In genomic region chr6:39114707-39115599, GRCh38 we compare ENCODE assay signal across 1 cellular context.
TF ChIP-seq lines count a peak whose summit lies in the region.

A gene with protein sequence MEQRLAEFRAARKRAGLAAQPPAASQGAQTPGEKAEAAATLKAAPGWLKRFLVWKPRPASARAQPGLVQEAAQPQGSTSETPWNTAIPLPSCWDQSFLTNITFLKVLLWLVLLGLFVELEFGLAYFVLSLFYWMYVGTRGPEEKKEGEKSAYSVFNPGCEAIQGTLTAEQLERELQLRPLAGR (minus strand): TSS chr6:39115186. CDS start chr6:39115089, 97 bp downstream.

TF ChIP-seq in K562, 482 proteins besides CTCF, POLR2A, EP300 and RAD21 (continued from another document and continues in another):
- TF ChIP-seq TFE3 (CRISPR knock-in tag; IDR thresholded peaks at IDR 0.05) (no peak), RREB1 (CRISPR knock-in tag; IDR thresholded peaks at IDR 0.05) (peak; percentile 55), SMARCB1 (IDR thresholded peaks at IDR 0.05; ENCODE audit: insufficient read length, low read depth) (no peak), HDAC6 (IDR thresholded peaks at IDR 0.05; ENCODE audit: low read depth, low read length) (no peak), LCOR (CRISPR knock-in tag; IDR thresholded peaks at IDR 0.05) (peak; percentile 82), FUS (optimal IDR thresholded peaks at IDR 0.05; ENCODE audit: low read depth, low read length) (no peak), KLF16 (IDR thresholded peaks at IDR 0.05) (no peak), NELFE (IDR thresholded peaks at IDR 0.05; ENCODE audit: insufficient read depth, insufficient read length) (no peak), HSF4 (CRISPR knock-in tag; IDR thresholded peaks at IDR 0.05; ENCODE audit: borderline replicate concordance) (peak; percentile 50), GABPA (tag; conservative IDR thresholded peaks at IDR 0.05; ENCODE audit: low read depth) (peak; percentile 36; the same call in 1 of the 2 replicates), NRF1 (conservative IDR thresholded peaks at IDR 0.05 in 1 of 2, IDR thresholded peaks at IDR 0.05 in 1 of 2) (peak; percentile 100), ZNF282 (CRISPR knock-in tag; IDR thresholded peaks at IDR 0.05) (0 out of 2 replicates have a peak, but pooled peaks have one; percentile 72), TAF7 (tag; IDR thresholded peaks at IDR 0.05) (no peak; the same call in 1 of the 2 replicates), SUPT5H (IDR thresholded peaks at IDR 0.05) (peak; percentile 94), SP1 (CRISPR knock-in tag; IDR thresholded peaks at IDR 0.05) (peak; percentile 91), MCM7 (IDR thresholded peaks at IDR 0.05) (no peak), STAT5A (IDR thresholded peaks at IDR 0.05; ENCODE audit: borderline replicate concordance, low read length) (peak; percentile 19; the same call in 1 of the 2 replicates), HOMEZ (CRISPR knock-in tag; IDR thresholded peaks at IDR 0.05) (no peak), SMAD4 (CRISPR knock-in tag; conservative IDR thresholded peaks at IDR 0.05) (peak; percentile 90; the same call in 1 of the 2 replicates), RBBP5 (IDR thresholded peaks at IDR 0.05; ENCODE audit: borderline replicate concordance, insufficient read depth, low read length, poor library complexity, severe bottlenecking) (peak; percentile 75), ZNF232 (CRISPR knock-in tag; IDR thresholded peaks at IDR 0.05) (0 out of 2 replicates have a peak, but pooled peaks have one; percentile 55), NR2C2 (CRISPR knock-in tag; IDR thresholded peaks at IDR 0.05) (peak; percentile 23; the same call in 1 of the 2 replicates), NR2C2 (tag; IDR thresholded peaks at IDR 0.05) (peak; percentile 63), HNRNPLL (IDR thresholded peaks at IDR 0.05; ENCODE audit: low read depth, low read length, poor library complexity, severe bottlenecking) (no peak), NUFIP1 (IDR thresholded peaks at IDR 0.05; ENCODE audit: partially characterized antibody) (peak; percentile 41), ERF (CRISPR knock-in tag; IDR thresholded peaks at IDR 0.05) (0 out of 2 replicates have a peak, but pooled peaks have one; percentile 42), ZSCAN32 (CRISPR knock-in tag; IDR thresholded peaks at IDR 0.05) (0 out of 2 replicates have a peak, but pooled peaks have one; percentile 12), FOXP1 (CRISPR knock-in tag; IDR thresholded peaks at IDR 0.05) (peak; percentile 75), MIER1 (IDR thresholded peaks at IDR 0.05; ENCODE audit: low read depth) (peak; percentile 35; the same call in 1 of the 2 replicates), JUN (IDR thresholded peaks at IDR 0.05; ENCODE audit: borderline replicate concordance, low read depth, low read length) (peak; percentile 57; the same call in 1 of the 2 replicates), JUN (CRISPR knock-in tag; IDR thresholded peaks at IDR 0.05; ENCODE audit: borderline replicate concordance) (no peak), PHF21A (IDR thresholded peaks at IDR 0.05; ENCODE audit: borderline replicate concordance, low read depth) (peak; percentile 54; the same call in 1 of the 2 replicates), TFAM (CRISPR knock-in tag; conservative IDR thresholded peaks at IDR 0.05) (no peak), FOXK2 (conservative IDR thresholded peaks at IDR 0.05 in 1 of 2, IDR thresholded peaks at IDR 0.05 in 1 of 2; ENCODE audit: low read depth in 2 of 2) (peak; percentile 31 to 47; a peak in 2 of 4 replicates), BRD4 (IDR thresholded peaks at IDR 0.05) (peak; percentile 61; the same call in 1 of the 2 replicates), SMARCA4 (IDR thresholded peaks at IDR 0.05) (peak; percentile 11; the same call in 1 of the 2 replicates), ZNF41 (CRISPR knock-in tag; conservative IDR thresholded peaks at IDR 0.05) (no peak), SMAD3 (CRISPR knock-in tag; conservative IDR thresholded peaks at IDR 0.05) (0 out of 2 replicates have a peak, but pooled peaks have one; percentile 74), USF1 (CRISPR knock-in tag; IDR thresholded peaks at IDR 0.05) (peak; percentile 53; the same call in 1 of the 2 replicates), DIDO1 (tag; IDR thresholded peaks at IDR 0.05; ENCODE audit: low read depth) (peak; percentile 47; the same call in 1 of the 2 replicates), PHF20 (IDR thresholded peaks at IDR 0.05; ENCODE audit: partially characterized antibody) (peak; percentile 79), ATF4 (CRISPR knock-in tag; IDR thresholded peaks at IDR 0.05) (no peak), FOXJ2 (tag; IDR thresholded peaks at IDR 0.05) (peak; percentile 74; the same call in 1 of the 2 replicates)
- TF ChIP-seq, protein P1, sequence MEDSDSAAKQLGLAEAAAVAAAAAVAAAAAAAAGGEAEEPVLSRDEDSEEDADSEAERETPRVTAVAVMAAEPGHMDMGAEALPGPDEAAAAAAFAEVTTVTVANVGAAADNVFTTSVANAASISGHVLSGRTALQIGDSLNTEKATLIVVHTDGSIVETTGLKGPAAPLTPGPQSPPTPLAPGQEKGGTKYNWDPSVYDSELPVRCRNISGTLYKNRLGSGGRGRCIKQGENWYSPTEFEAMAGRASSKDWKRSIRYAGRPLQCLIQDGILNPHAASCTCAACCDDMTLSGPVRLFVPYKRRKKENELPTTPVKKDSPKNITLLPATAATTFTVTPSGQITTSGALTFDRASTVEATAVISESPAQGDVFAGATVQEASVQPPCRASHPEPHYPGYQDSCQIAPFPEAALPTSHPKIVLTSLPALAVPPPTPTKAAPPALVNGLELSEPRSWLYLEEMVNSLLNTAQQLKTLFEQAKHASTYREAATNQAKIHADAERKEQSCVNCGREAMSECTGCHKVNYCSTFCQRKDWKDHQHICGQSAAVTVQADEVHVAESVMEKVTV (CRISPR knock-in tag; IDR thresholded peaks at IDR 0.05), result no peak
- TF ChIP-seq, protein P2, sequence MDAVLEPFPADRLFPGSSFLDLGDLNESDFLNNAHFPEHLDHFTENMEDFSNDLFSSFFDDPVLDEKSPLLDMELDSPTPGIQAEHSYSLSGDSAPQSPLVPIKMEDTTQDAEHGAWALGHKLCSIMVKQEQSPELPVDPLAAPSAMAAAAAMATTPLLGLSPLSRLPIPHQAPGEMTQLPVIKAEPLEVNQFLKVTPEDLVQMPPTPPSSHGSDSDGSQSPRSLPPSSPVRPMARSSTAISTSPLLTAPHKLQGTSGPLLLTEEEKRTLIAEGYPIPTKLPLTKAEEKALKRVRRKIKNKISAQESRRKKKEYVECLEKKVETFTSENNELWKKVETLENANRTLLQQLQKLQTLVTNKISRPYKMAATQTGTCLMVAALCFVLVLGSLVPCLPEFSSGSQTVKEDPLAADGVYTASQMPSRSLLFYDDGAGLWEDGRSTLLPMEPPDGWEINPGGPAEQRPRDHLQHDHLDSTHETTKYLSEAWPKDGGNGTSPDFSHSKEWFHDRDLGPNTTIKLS (IDR thresholded peaks at IDR 0.05; ENCODE audit: borderline replicate concordance, low read depth), result peak; percentile 89
- TF ChIP-seq, protein P3, sequence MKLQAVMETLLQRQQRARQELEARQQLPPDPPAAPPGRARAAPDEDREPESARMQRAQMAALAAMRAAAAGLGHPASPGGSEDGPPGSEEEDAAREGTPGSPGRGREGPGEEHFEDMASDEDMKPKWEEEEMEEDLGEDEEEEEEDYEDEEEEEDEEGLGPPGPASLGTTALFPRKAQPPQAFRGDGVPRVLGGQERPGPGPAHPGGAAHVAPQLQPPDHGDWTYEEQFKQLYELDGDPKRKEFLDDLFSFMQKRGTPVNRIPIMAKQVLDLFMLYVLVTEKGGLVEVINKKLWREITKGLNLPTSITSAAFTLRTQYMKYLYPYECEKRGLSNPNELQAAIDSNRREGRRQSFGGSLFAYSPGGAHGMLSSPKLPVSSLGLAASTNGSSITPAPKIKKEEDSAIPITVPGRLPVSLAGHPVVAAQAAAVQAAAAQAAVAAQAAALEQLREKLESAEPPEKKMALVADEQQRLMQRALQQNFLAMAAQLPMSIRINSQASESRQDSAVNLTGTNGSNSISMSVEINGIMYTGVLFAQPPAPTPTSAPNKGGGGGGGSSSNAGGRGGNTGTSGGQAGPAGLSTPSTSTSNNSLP (IDR thresholded peaks at IDR 0.05; ENCODE audit: borderline replicate concordance, low read depth, low read length), result no peak
- TF ChIP-seq, protein P4, sequence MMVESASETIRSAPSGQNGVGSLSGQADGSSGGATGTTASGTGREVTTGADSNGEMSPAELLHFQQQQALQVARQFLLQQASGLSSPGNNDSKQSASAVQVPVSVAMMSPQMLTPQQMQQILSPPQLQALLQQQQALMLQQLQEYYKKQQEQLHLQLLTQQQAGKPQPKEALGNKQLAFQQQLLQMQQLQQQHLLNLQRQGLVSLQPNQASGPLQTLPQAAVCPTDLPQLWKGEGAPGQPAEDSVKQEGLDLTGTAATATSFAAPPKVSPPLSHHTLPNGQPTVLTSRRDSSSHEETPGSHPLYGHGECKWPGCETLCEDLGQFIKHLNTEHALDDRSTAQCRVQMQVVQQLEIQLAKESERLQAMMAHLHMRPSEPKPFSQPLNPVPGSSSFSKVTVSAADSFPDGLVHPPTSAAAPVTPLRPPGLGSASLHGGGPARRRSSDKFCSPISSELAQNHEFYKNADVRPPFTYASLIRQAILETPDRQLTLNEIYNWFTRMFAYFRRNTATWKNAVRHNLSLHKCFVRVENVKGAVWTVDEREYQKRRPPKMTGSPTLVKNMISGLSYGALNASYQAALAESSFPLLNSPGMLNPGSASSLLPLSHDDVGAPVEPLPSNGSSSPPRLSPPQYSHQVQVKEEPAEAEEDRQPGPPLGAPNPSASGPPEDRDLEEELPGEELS (CRISPR knock-in tag; IDR thresholded peaks at IDR 0.05; ENCODE audit: borderline replicate concordance), result peak; percentile 78; the same call in 1 of the 2 replicates
